Comparison of ENCODE assay signal across 8 cellular contexts in the genomic region with DNA sequence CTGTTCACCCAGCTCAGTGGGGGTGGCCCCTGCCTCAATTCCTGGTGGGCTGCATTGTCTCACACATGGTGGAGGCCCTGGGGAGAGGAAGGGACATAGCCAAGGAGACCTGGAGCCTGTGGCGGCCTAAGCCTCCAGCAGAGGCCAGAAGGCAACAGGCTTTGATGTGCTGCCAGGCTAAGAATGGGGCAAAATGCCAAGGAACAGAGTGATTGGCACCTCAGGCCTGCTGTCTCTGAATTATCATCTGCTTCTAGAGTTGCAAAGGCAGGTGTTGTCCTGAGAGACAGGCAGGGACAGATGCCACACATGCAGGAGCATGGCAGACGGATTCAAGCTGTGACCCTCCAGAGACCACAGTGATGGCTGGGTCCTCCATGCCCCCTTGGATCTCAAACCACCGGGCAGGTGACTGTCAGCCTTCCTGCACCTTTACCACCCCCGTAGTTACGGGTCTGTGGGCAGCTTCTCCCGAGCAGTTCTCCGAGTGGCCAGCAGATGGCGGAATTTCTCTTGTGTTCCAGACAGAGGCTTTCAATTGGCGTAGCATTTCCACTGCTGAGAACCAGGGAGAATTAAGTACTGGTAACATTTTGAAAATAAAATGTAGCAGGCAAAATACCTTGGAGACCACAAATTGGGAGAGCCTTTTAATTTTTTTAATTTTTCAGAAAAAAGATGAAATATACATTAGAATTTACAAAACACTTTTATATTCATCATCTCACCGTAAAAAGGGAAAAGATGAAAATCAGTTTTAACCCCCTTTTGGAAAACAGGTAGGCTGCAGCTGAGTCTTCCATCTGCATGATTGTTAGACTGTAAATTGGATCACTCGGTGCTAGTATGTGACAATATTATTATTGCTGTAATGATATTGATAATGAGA.
DNase-seq lines count a peak whose midpoint lies in the region; ATAC-seq, FAIRE-seq and TF ChIP-seq lines count a peak whose summit lies in the region.

No MANE protein-coding gene starts in this region.

- 11% methylated on average over 9 of the region's 11 CpGs for WGBS in HepG2 (ENCODE audit: low lambda C conversion rate)

- no peak overlapping the region for H3K4me3 Mint-ChIP-seq in activated CD4-positive, alpha-beta T cell treated with anti-CD3 and anti-CD28 coated beads for 36 hours

- intact Hi-C loops in activated CD4-positive, alpha-beta T cell treated with anti-CD3 and anti-CD28 coated beads for 36 hours (cut with DNase I, micrococcal nuclease): loop anchor here (1.0 to 5.0 kb wide), 7 partner anchors 235 to 1807 kb away; no protein-coding TSS in a partner anchor
- intact Hi-C loops in colonic mucosa (cut with DNase I) (loop anchor here (2.0 to 10.0 kb wide), 3 partner anchors 233 to 281 kb away; no protein-coding TSS in a partner anchor), HepG2 (cut with micrococcal nuclease; ENCODE audit: unreplicated experiment) (loop anchor here (1.0 to 10.0 kb wide), 3 partner anchors 234 to 361 kb away; no protein-coding TSS in a partner anchor)

- POLR2A ChIA-PET in activated CD4-positive, alpha-beta T cell treated with anti-CD3 and anti-CD28 coated beads for 36 hours (lab: Charles Lee): interaction anchor here (0.8 kb wide), 1 partner anchor 282 kb away, joined by 4 read pairs; no protein-coding TSS in a partner anchor
- POLR2A ChIA-PET in HepG2 (lab: Yijun Ruan, JAX): no interaction called here

- in situ Hi-C loops in HepG2 (cut with HindIII; ENCODE audit: extremely low pct_ligation_motif_present, low pct_unique_long_range_greater_than_20kb): no loop called here

- ATAC-seq in GM18907 (IDR thresholded peaks at IDR 0.05; ENCODE audit: unreplicated experiment) (peak; percentile 84), HG03342 (IDR thresholded peaks at IDR 0.05; ENCODE audit: unreplicated experiment) (peak; percentile 83), HepG2 (peak; percentile 91)
- peak; percentile 86 for ATAC-seq in activated CD4-positive, alpha-beta T cell treated with anti-CD3 and anti-CD28 coated beads for 36 hours

- H3K4me3 ChIP-seq in AG09309 (ENCODE audit: control insufficient read depth, low read depth, low read length): no peak overlapping the region
- no peak overlapping the region for H3K4me3 ChIP-seq in colonic mucosa
- H3K4me3 ChIP-seq in HepG2 (replicated peaks in 1 of 3; ENCODE audit: insufficient read depth in 1 of 3, low read depth in 2 of 3, low read length in 3 of 3): no peak overlapping the region

- H4K20me1 ChIP-seq in HepG2 (ENCODE audit: insufficient read depth, low read length): no peaks in the 10 kb centered on the region

- BruUV-seq in HepG2 (replicated peaks; lab: Mats Ljungman, UMichigan): no TSS peak

- H3K36me3 ChIP-seq in colonic mucosa (no peaks in the 10 kb centered on the region), HepG2 (replicated peaks in 1 of 2; ENCODE audit: control insufficient read depth in 1 of 2, insufficient read depth in 2 of 2, low read length in 2 of 2) (no peaks in the 10 kb centered on the region)

- DNase-seq in AG09309 (ENCODE audit: low read depth) (peak; percentile 27), NCI-H460 (ENCODE audit: extremely low read depth, low read depth) (peak; percentile 66), colonic mucosa (peak; percentile 90), HepG2 (ENCODE audit: low spot score) (peak; percentile 53)
- peak; percentile 92 for DNase-seq in activated CD4-positive, alpha-beta T cell treated with anti-CD3 and anti-CD28 coated beads for 36 hours
- peak; percentile 60 to 88 (median 67) for DNase-seq in stimulated activated CD4-positive, alpha-beta T cell treated with anti-CD3 and anti-CD28 coated beads, TNF-alpha, amount 100 ng/mL, for 1 hour (ENCODE audit: low read depth in 3 of 3, low spot score in 1 of 3)

- no peak for TF ChIP-seq EP300 in HepG2 (IDR thresholded peaks at IDR 0.05; ENCODE audit: low read depth in 2 of 2, low read length in 2 of 2)
- no peak for TF ChIP-seq EP300 in HepG2 (CRISPR knock-in tag; IDR thresholded peaks at IDR 0.05; ENCODE audit: borderline replicate concordance)

- H3K9me3 Mint-ChIP-seq in activated CD4-positive, alpha-beta T cell treated with anti-CD3 and anti-CD28 coated beads for 36 hours (ENCODE audit: low read depth): no peaks in the 10 kb centered on the region

- no peaks in the 10 kb centered on the region for H3K4me1 ChIP-seq in colonic mucosa
- no peaks in the 10 kb centered on the region for H3K4me1 ChIP-seq in HepG2 (ENCODE audit: insufficient read depth, low read length)

- TF ChIP-seq POLR2A in HepG2 (IDR thresholded peaks at IDR 0.05; ENCODE audit: insufficient read depth in 1 of 2, low read depth in 2 of 2, low read length in 2 of 2): no peak

- H3K9me3 ChIP-seq in colonic mucosa (no peaks in the 10 kb centered on the region), HepG2 (ENCODE audit: low read length) (no peaks in the 10 kb centered on the region)

- no peaks in the 10 kb centered on the region for H3K36me3 Mint-ChIP-seq in activated CD4-positive, alpha-beta T cell treated with anti-CD3 and anti-CD28 coated beads for 36 hours (ENCODE audit: low read depth)

- TF ChIP-seq CTCF in AG09309 (IDR thresholded peaks at IDR 0.05; ENCODE audit: control insufficient read depth, insufficient read depth, low read depth, low read length, missing control alignments): peak; percentile 92
- peak; percentile 96 for TF ChIP-seq CTCF in colonic mucosa (IDR thresholded peaks at IDR 0.05)
- peak; percentile 89 for TF ChIP-seq CTCF in HepG2 (CRISPR knock-in tag; IDR thresholded peaks at IDR 0.05)

- H3K27me3 Mint-ChIP-seq in activated CD4-positive, alpha-beta T cell treated with anti-CD3 and anti-CD28 coated beads for 36 hours: peaks cover 2% of the 10 kb centered on the region

- no peaks in the 10 kb centered on the region for H3K79me2 ChIP-seq in HepG2 (ENCODE audit: insufficient read depth, low read length)

- peak; percentile 83 for TF ChIP-seq RAD21 in HepG2 (CRISPR knock-in tag; IDR thresholded peaks at IDR 0.05)

- peak; percentile 74 for FAIRE-seq in HepG2 (lab: Jason Lieb, UNC)

- H2AFZ ChIP-seq in HepG2 (ENCODE audit: low read length): no peak overlapping the region

- peaks cover 3% of the 10 kb centered on the region for H3K4me1 Mint-ChIP-seq in activated CD4-positive, alpha-beta T cell treated with anti-CD3 and anti-CD28 coated beads for 36 hours

- H3K9ac ChIP-seq in colonic mucosa (ENCODE audit: low read depth in 2 of 2, low read length in 2 of 2) (no peak overlapping the region), HepG2 (ENCODE audit: insufficient read depth, low read depth, low read length) (no peak overlapping the region)

- no peak overlapping the region for H3K4me2 ChIP-seq in HepG2 (ENCODE audit: low read depth, low read length)

- H3K27me3 ChIP-seq in colonic mucosa (no peaks in the 10 kb centered on the region), HepG2 (ENCODE audit: control insufficient read depth in 1 of 2, insufficient read depth in 2 of 2, low read length in 2 of 2) (no peaks in the 10 kb centered on the region)

- no peak overlapping the region for H3K27ac ChIP-seq in colonic mucosa
- no peak overlapping the region for H3K27ac ChIP-seq in HepG2 (ENCODE audit: extremely low read length, insufficient read depth, low read length)

- CTCF ChIA-PET in activated CD4-positive, alpha-beta T cell treated with anti-CD3 and anti-CD28 coated beads for 36 hours (lab: Charles Lee): interaction anchor here (0.7 to 5.6 kb wide), 26 partner anchors 8 to 559 kb away, joined by 3 to 31 read pairs (median 4); no protein-coding TSS in a partner anchor
- CTCF ChIA-PET in HepG2 (lab: Yijun Ruan, JAX; ENCODE audit: low intra/inter-chr PET ratio, low total read pairs): interaction anchor here (3.2 kb wide), 1 partner anchor 282 kb away, joined by 42 read pairs; no protein-coding TSS in a partner anchor

- no peak overlapping the region for H3K27ac Mint-ChIP-seq in activated CD4-positive, alpha-beta T cell treated with anti-CD3 and anti-CD28 coated beads for 36 hours

TF ChIP-seq in HepG2, 621 proteins besides CTCF, POLR2A, EP300 and RAD21:
- TF ChIP-seq SMC3 (IDR thresholded peaks at IDR 0.05; ENCODE audit: low read length): peak; percentile 84
- TF ChIP-seq LCORL (IDR thresholded peaks at IDR 0.05): no peak
- no peak for TF ChIP-seq LCORL (CRISPR knock-in tag; IDR thresholded peaks at IDR 0.05)
- TF ChIP-seq SALL1 (CRISPR knock-in tag; IDR thresholded peaks at IDR 0.05): 0 out of 2 replicates have a peak, but pooled peaks have one; percentile 14
- peak; percentile 90 for TF ChIP-seq STAG1 (CRISPR knock-in tag; IDR thresholded peaks at IDR 0.05)

Comparison
In these comparisons a context has a peak if more than half of its experiments do, and no peak if none do; other contexts are left out.
1. DNase-seq: peak in every context shown above with its lines; median percentile 92 in activated CD4-positive, alpha-beta T cell treated with anti-CD3 and anti-CD28 coated beads for 36 hours; 90 in colonic mucosa; 67 in stimulated activated CD4-positive, alpha-beta T cell treated with anti-CD3 and anti-CD28 coated beads, TNF-alpha, amount 100 ng/mL, for 1 hour; 66 in NCI-H460; 53 in HepG2; 27 in AG09309.